1 cellular context compared by ENCODE assay signal in genomic region chr16:22018559-22018958, GRCh38.
TF ChIP-seq lines count a peak whose summit lies in the region.

No MANE protein-coding gene starts in this region.

TF ChIP-seq in endothelial cell of umbilical vein, 7 proteins besides CTCF, POLR2A, EP300 and RAD21:
- TF ChIP-seq, protein P1, sequence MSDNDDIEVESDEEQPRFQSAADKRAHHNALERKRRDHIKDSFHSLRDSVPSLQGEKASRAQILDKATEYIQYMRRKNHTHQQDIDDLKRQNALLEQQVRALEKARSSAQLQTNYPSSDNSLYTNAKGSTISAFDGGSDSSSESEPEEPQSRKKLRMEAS (IDR thresholded peaks at IDR 0.05; ENCODE audit: insufficient read depth, insufficient read length): no peak
- TF ChIP-seq MYC (IDR thresholded peaks at IDR 0.05; ENCODE audit: low read depth, low read length) (no peak), POLR2AphosphoS5 (IDR thresholded peaks at IDR 0.05; ENCODE audit: insufficient read depth, low read depth, low read length) (no peak), FOS (IDR thresholded peaks at IDR 0.05; ENCODE audit: borderline replicate concordance, insufficient read depth, low read length) (no peak), GATA2 (IDR thresholded peaks at IDR 0.05; ENCODE audit: insufficient read depth, insufficient read length, low read depth, low read length) (no peak), EZH2 (IDR thresholded peaks at IDR 0.05; ENCODE audit: borderline replicate concordance, low read depth, low read length, severe bottlenecking) (no peak), JUN (IDR thresholded peaks at IDR 0.05; ENCODE audit: borderline replicate concordance, insufficient read depth, insufficient read length, low read depth) (no peak)
